ENCODE assay signal across 21 cellular contexts in genomic region chrX:10484683-10485247, GRCh38.
DNase-seq lines count a peak whose midpoint lies in the region; ATAC-seq and TF ChIP-seq lines count a peak whose summit lies in the region.
"Had no signal": no experiment of that assay in that cellular context is flagged by ENCODE, and none has a peak within 500 bp of the region (broad histone marks: within the 10 kb centered on the region; RNA-seq: fewer than 3 reads in every experiment).

No MANE protein-coding gene starts in this region.

- H3K9me3 Mint-ChIP-seq in activated naive CD4-positive, alpha-beta T cell treated with anti-CD3 and anti-CD28 coated beads, Interleukin-2, amount 50 U/mL, for 72 hours: no peaks in the 10 kb centered on the region
- H3K9me3 Mint-ChIP-seq: activated naive CD8-positive, alpha-beta T cell treated with anti-CD3 and anti-CD28 coated beads, Interleukin-2, amount 50 U/mL, for 24 hours; activated T-helper 2 cell treated with anti-CD3 and anti-CD28 coated beads, Interferon-gamma antibody, Interleukin-2, Interleukin-4, amounts not matched to agents 10 μg/mL and 5 μg/mL and 100 μg/mL, durations not matched to agents 14 hours and 24 hours and 36 hours; CD4-positive, alpha-beta T cell; effector memory CD8-positive, alpha-beta T cell had no signal

- no peaks in the 10 kb centered on the region for H4K20me1 ChIP-seq in GM23248 (ENCODE audit: insufficient read depth)

- 0 out of 2 replicates have a peak overlapping the region, but pooled peaks have one; percentile 48 for H3K27ac ChIP-seq in GM23248
- peak overlapping the region; percentile 83 for H3K27ac ChIP-seq in SJSA1
- peak overlapping the region; percentile 1 for H3K27ac ChIP-seq in muscle layer of duodenum (ENCODE audit: low read length)
- H3K27ac ChIP-seq in WERI-Rb-1: no peak overlapping the region
- H3K27ac ChIP-seq: ovary, PC-9, SK-N-MC had no signal

- H3K27me3 ChIP-seq in GM23248 (replicated peaks; ENCODE audit: insufficient read depth) (no peaks in the 10 kb centered on the region), SJSA1 (replicated peaks) (no peaks in the 10 kb centered on the region), muscle layer of duodenum (ENCODE audit: low read depth, low read length) (no peaks in the 10 kb centered on the region), WERI-Rb-1 (ENCODE audit: insufficient read depth, low read depth, severe bottlenecking) (peaks cover 5% of the 10 kb centered on the region)
- H3K27me3 ChIP-seq: ovary had no signal

- no peaks in the 10 kb centered on the region for H3K79me2 ChIP-seq in GM23248 (ENCODE audit: insufficient read depth)

- no peak for ATAC-seq in HG03432 (IDR thresholded peaks at IDR 0.05; ENCODE audit: unreplicated experiment)
- ATAC-seq in activated naive CD4-positive, alpha-beta T cell treated with anti-CD3 and anti-CD28 coated beads, Interleukin-2, amount 50 U/mL, for 72 hours: no peak
- ATAC-seq: activated CD8-positive, alpha-beta memory T cell treated with anti-CD3 and anti-CD28 coated beads, Interleukin-2, amount 10 ng/mL, durations not matched to agents 7 days and 5 days; activated naive CD8-positive, alpha-beta T cell treated with anti-CD3 and anti-CD28 coated beads, Interleukin-2, amount 50 U/mL, for 24 hours; effector memory CD8-positive, alpha-beta T cell had no signal

- no peak overlapping the region for H3K4me2 ChIP-seq in GM23248 (ENCODE audit: unreplicated experiment)
- H3K4me2 ChIP-seq: PC-9 had no signal

- no peaks in the 10 kb centered on the region for H3K36me3 Mint-ChIP-seq in activated naive CD4-positive, alpha-beta T cell treated with anti-CD3 and anti-CD28 coated beads, Interleukin-2, amount 50 U/mL, for 72 hours
- H3K36me3 Mint-ChIP-seq: activated CD8-positive, alpha-beta memory T cell treated with anti-CD3 and anti-CD28 coated beads, Interleukin-2, amount 10 ng/mL, durations not matched to agents 7 days and 5 days had no signal

- in situ Hi-C loops in GM23248 (cut with MboI): loop anchor here (25.0 kb wide), 2 partner anchors 97 to 272 kb away; no protein-coding TSS in a partner anchor

- DNase-seq in GM23248 (peak; percentile 27), SJSA1 (ENCODE audit: low read depth in 1 of 2, low spot score in 2 of 2) (peak in 1 of 2 experiments; percentile 63), epithelial cell of esophagus (ENCODE audit: low read depth) (peak; percentile 84), WERI-Rb-1 (no peak)
- DNase-seq in stimulated activated CD4-positive, alpha-beta T cell treated with anti-CD3 and anti-CD28 coated beads, Interleukin-2, amount 100 ng/mL, for 24 hours: no peak
- no peak for DNase-seq in activated naive CD4-positive, alpha-beta T cell treated with anti-CD3 and anti-CD28 coated beads, Interleukin-2, amount 50 U/mL, for 72 hours (ENCODE audit: low spot score in 2 of 2)
- DNase-seq: activated CD8-positive, alpha-beta memory T cell treated with anti-CD3 and anti-CD28 coated beads, Interleukin-2, amount 10 ng/mL, durations not matched to agents 7 days and 5 days; activated naive CD8-positive, alpha-beta T cell treated with anti-CD3 and anti-CD28 coated beads, Interleukin-2, amount 50 U/mL, for 24 hours; CD4-positive, alpha-beta T cell; central memory CD4-positive, alpha-beta T cell; effector memory CD8-positive, alpha-beta T cell; NCI-H1436; NCI-H774; ovary; PC-9; stimulated activated CD4-positive, alpha-beta T cell treated with anti-CD3 and anti-CD28 coated beads, Interleukin-4, amount 100 ng/mL, for 1 hour had no signal

- H3K9ac ChIP-seq in GM23248: no peak overlapping the region

- H3F3A ChIP-seq in GM23248 (ENCODE audit: insufficient read depth): peaks cover 19% of the 10 kb centered on the region; the same call in 1 of the 2 replicates

- no peak overlapping the region for H3K27ac Mint-ChIP-seq in activated naive CD4-positive, alpha-beta T cell treated with anti-CD3 and anti-CD28 coated beads, Interleukin-2, amount 50 U/mL, for 72 hours
- H3K27ac Mint-ChIP-seq: activated CD8-positive, alpha-beta memory T cell treated with anti-CD3 and anti-CD28 coated beads, Interleukin-2, amount 10 ng/mL, durations not matched to agents 7 days and 5 days; activated naive CD8-positive, alpha-beta T cell treated with anti-CD3 and anti-CD28 coated beads, Interleukin-2, amount 50 U/mL, for 24 hours; activated T-helper 2 cell treated with anti-CD3 and anti-CD28 coated beads, Interferon-gamma antibody, Interleukin-2, Interleukin-4, amounts not matched to agents 10 μg/mL and 5 μg/mL and 100 μg/mL, durations not matched to agents 14 hours and 24 hours and 36 hours; CD4-positive, alpha-beta T cell; effector memory CD8-positive, alpha-beta T cell had no signal

- 81 to 82% methylated on average over 7 of the region's 7 CpGs for WGBS in GM23248 (ENCODE audit: low coverage in 1 of 2, low lambda C conversion rate in 2 of 2, missing lambda C conversion rate in 2 of 2), 2 experiments

- H3K36me3 ChIP-seq in GM23248 (ENCODE audit: low read depth): no peaks in the 10 kb centered on the region
- peaks cover 6% of the 10 kb centered on the region for H3K36me3 ChIP-seq in SJSA1
- H3K36me3 ChIP-seq in muscle layer of duodenum (ENCODE audit: control insufficient read depth in 1 of 2, insufficient read depth in 2 of 2, low read length in 2 of 2): peaks cover 3 to 6% of the 10 kb centered on the region in 2 donors
- H3K36me3 ChIP-seq in WERI-Rb-1: no peaks in the 10 kb centered on the region
- H3K36me3 ChIP-seq: ovary had no signal

- peaks cover 28% of the 10 kb centered on the region for H3K4me1 ChIP-seq in GM23248 (ENCODE audit: insufficient read depth)
- peaks cover 36% of the 10 kb centered on the region for H3K4me1 ChIP-seq in SJSA1 (replicated peaks)
- peaks cover 0 to 9% of the 10 kb centered on the region in 2 donors for H3K4me1 ChIP-seq in muscle layer of duodenum (ENCODE audit: control insufficient read depth in 1 of 2, insufficient read depth in 2 of 2, low read length in 2 of 2)
- H3K4me1 ChIP-seq: HAP-1 had no signal

- no peaks in the 10 kb centered on the region for H3K9me3 ChIP-seq in GM23248 (ENCODE audit: low read depth)
- no peaks in the 10 kb centered on the region for H3K9me3 ChIP-seq in SJSA1 (replicated peaks)
- H3K9me3 ChIP-seq in muscle layer of duodenum (ENCODE audit: control insufficient read depth in 1 of 2, low read length in 2 of 2): no peaks in the 10 kb centered on the region
- H3K9me3 ChIP-seq in WERI-Rb-1 (ENCODE audit: severe bottlenecking): no peaks in the 10 kb centered on the region
- H3K9me3 ChIP-seq: HAP-1, ovary had no signal

- no peak for TF ChIP-seq CTCF in epithelial cell of esophagus (IDR thresholded peaks at IDR 0.05; ENCODE audit: insufficient read depth, low read depth, low read length, missing control alignments)
- TF ChIP-seq CTCF in WERI-Rb-1 (IDR thresholded peaks at IDR 0.05; ENCODE audit: low read depth, low read length): no peak

- H3K4me3 ChIP-seq in GM23248 (no peak overlapping the region), SJSA1 (no peak overlapping the region), epithelial cell of esophagus (ENCODE audit: low read length) (no peak overlapping the region), muscle layer of duodenum (ENCODE audit: low read depth in 1 of 2, low read length in 2 of 2) (no peak overlapping the region), WERI-Rb-1 (ENCODE audit: low read depth, low read length) (no peak overlapping the region)
- H3K4me3 ChIP-seq: HAP-1, ovary, PC-9, SK-N-MC had no signal

- H3K9me2 ChIP-seq in GM23248 (ENCODE audit: insufficient read depth): no peaks in the 10 kb centered on the region

- no peak overlapping the region for H2AFZ ChIP-seq in GM23248
- H2AFZ ChIP-seq: PC-9 had no signal

Comparison
In these comparisons a context has a peak if more than half of its experiments do, and no peak if none do; other contexts are left out.
1. DNase-seq: peak in GM23248 (single experiment) and epithelial cell of esophagus (single experiment); none in stimulated activated CD4-positive, alpha-beta T cell treated with anti-CD3 and anti-CD28 coated beads, Interleukin-2, amount 100 ng/mL, for 24 hours (0 of 2), WERI-Rb-1 (single experiment) and activated naive CD4-positive, alpha-beta T cell treated with anti-CD3 and anti-CD28 coated beads, Interleukin-2, amount 50 U/mL, for 72 hours (0 of 2).